ENCODE assay signal across 39 cellular contexts in genomic region chr1:110478886-110479285, GRCh38. TPM values are rescaled to one million over a fixed set of nuclear protein-coding genes. Genes with fewer than 3 reads are reported as not detected.
"Had no signal": no experiment of that assay in that cellular context is flagged by ENCODE, and none has a peak within 500 bp of the region (broad histone marks: within the 10 kb centered on the region; RNA-seq: fewer than 3 reads in every experiment).

No MANE protein-coding gene starts in this region.

- H3K9me3 ChIP-seq: SJSA1 had no signal

- H3K4me1 Mint-ChIP-seq: activated naive CD8-positive, alpha-beta T cell treated with anti-CD3 and anti-CD28 coated beads for 36 hours had no signal

- H3K4me3 Mint-ChIP-seq: activated CD4-positive, alpha-beta memory T cell treated with anti-CD3 and anti-CD28 coated beads, Interleukin-2, amount 10 ng/mL, durations not matched to agents 7 days and 5 days; activated CD8-positive, alpha-beta memory T cell treated with anti-CD3 and anti-CD28 coated beads, Interleukin-2, amount 10 ng/mL, durations not matched to agents 7 days and 5 days; activated naive CD8-positive, alpha-beta T cell treated with anti-CD3 and anti-CD28 coated beads for 36 hours had no signal

- H3K9ac ChIP-seq: KMS-11 had no signal

- H3K36me3 Mint-ChIP-seq: activated CD8-positive, alpha-beta memory T cell treated with anti-CD3 and anti-CD28 coated beads, Interleukin-2, amount 10 ng/mL, durations not matched to agents 7 days and 5 days; activated naive CD8-positive, alpha-beta T cell treated with anti-CD3 and anti-CD28 coated beads for 36 hours had no signal

- H3K27ac Mint-ChIP-seq: activated CD4-positive, alpha-beta memory T cell treated with anti-CD3 and anti-CD28 coated beads, Interleukin-2, amount 10 ng/mL, durations not matched to agents 7 days and 5 days; activated CD8-positive, alpha-beta memory T cell treated with anti-CD3 and anti-CD28 coated beads, Interleukin-2, amount 10 ng/mL, durations not matched to agents 7 days and 5 days; activated naive CD8-positive, alpha-beta T cell treated with anti-CD3 and anti-CD28 coated beads for 36 hours had no signal

- H3K4me3 ChIP-seq: SJSA1 had no signal

- H3K9me3 Mint-ChIP-seq: activated CD4-positive, alpha-beta memory T cell treated with anti-CD3 and anti-CD28 coated beads, Interleukin-2, amount 10 ng/mL, durations not matched to agents 7 days and 5 days; activated naive CD8-positive, alpha-beta T cell treated with anti-CD3 and anti-CD28 coated beads for 36 hours had no signal

- H3K27ac ChIP-seq: brain microvascular endothelial cell, KMS-11, SJSA1 had no signal

- H3K27me3 ChIP-seq: brain microvascular endothelial cell, SJSA1 had no signal

- DNase-seq: activated CD4-positive, alpha-beta memory T cell treated with anti-CD3 and anti-CD28 coated beads, Interleukin-2, amount 10 ng/mL, durations not matched to agents 7 days and 5 days; activated CD4-positive, alpha-beta T cell treated with anti-CD3 and anti-CD28 coated beads for 1 hour; activated CD4-positive, alpha-beta T cell treated with anti-CD3 and anti-CD28 coated beads for 48 hours; activated CD4-positive, CD25-positive, alpha-beta regulatory T cell; activated CD8-positive, alpha-beta memory T cell treated with anti-CD3 and anti-CD28 coated beads for 24 hours; activated CD8-positive, alpha-beta memory T cell treated with anti-CD3 and anti-CD28 coated beads, Interleukin-2, amount 10 ng/mL, durations not matched to agents 7 days and 5 days; activated CD8-positive, alpha-beta memory T cell treated with anti-CD3 and anti-CD28 coated beads, Interleukin-2, amount 50 U/mL, for 48 hours; activated effector memory CD4-positive, alpha-beta T cell treated with Interleukin-2 at 50 U/mL for 16 hours; activated naive CD4-positive, alpha-beta T cell treated with anti-CD3 and anti-CD28 coated beads, Interleukin-2, amount 50 U/mL, for 16 hours; activated naive CD8-positive, alpha-beta T cell treated with anti-CD3 and anti-CD28 coated beads for 36 hours; activated T-cell treated with anti-CD3 and anti-CD28 coated beads, Interleukin-2, amount 50 U/mL, for 48 hours; amniotic stem cell; aorta; brain microvascular endothelial cell; central memory CD4-positive, alpha-beta T cell; MM.1S; MV-4-11; NCI-H1092; NCI-H1436 treated with DMSO at 0.1 percent for 48 hours; NCI-H187; NCI-H2029 treated with DMSO at 0.1 percent for 48 hours; NCI-H2107; NCI-H2171; NCI-H510A; NCI-H526; NCI-H748 treated with DMSO at 0.1 percent for 48 hours; SHP77; SW 1271; T-helper 1 cell; T-helper 2 cell; T-helper 9 cell had no signal

- ATAC-seq: activated CD8-positive, alpha-beta memory T cell treated with anti-CD3 and anti-CD28 coated beads, Interleukin-2, amount 10 ng/mL, durations not matched to agents 7 days and 5 days; Panc1; SK-N-SH treated with all-trans-retinoic acid at 6 μM for 48 hours had no signal

- H3K36me3 ChIP-seq: brain microvascular endothelial cell, SJSA1, WERI-Rb-1 had no signal

- H3K4me2 ChIP-seq: KMS-11 had no signal

RNA-seq across cellular contexts. Expression of gene PROK1, which starts 27.9 kb away (rescaled TPM):
- total RNA-seq: activated CD4-positive, alpha-beta memory T cell treated with anti-CD3 and anti-CD28 coated beads, Interleukin-2, amount 10 ng/mL, durations not matched to agents 7 days and 5 days; activated CD8-positive, alpha-beta memory T cell treated with anti-CD3 and anti-CD28 coated beads, Interleukin-2, amount 10 ng/mL, durations not matched to agents 7 days and 5 days; activated naive CD8-positive, alpha-beta T cell treated with anti-CD3 and anti-CD28 coated beads for 36 hours; LHCN-M2; OCI-LY7; SJSA1 had no signal

RNA-seq across cellular contexts. Expression of gene KCNA10, which starts 40.1 kb away (rescaled TPM):
- total RNA-seq: activated CD4-positive, alpha-beta memory T cell treated with anti-CD3 and anti-CD28 coated beads, Interleukin-2, amount 10 ng/mL, durations not matched to agents 7 days and 5 days; activated CD8-positive, alpha-beta memory T cell treated with anti-CD3 and anti-CD28 coated beads, Interleukin-2, amount 10 ng/mL, durations not matched to agents 7 days and 5 days; activated naive CD8-positive, alpha-beta T cell treated with anti-CD3 and anti-CD28 coated beads for 36 hours; aorta; LHCN-M2; OCI-LY7; RPMI7951; SJSA1 had no signal
- polyA plus RNA-seq: aorta had no signal
